In the genomic region with DNA sequence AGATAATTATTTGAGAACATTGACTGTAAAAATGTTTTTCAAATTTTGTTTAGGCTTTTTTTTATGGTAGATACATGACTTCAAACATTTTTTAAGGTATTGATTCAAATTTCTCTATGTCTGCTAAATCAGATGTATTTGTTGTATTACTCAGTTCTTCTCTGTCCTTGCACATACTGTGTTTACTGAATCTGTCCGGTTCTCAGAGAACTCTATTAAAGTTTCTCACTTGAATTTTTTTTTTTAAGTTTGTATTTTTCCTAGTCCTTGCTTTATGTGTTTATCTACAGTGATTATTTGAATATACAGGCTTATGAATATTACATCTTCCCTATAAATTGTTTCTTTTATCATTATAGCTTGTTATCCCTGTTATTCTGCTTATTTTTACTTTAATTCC, we compare ENCODE assay signal across 14 cellular contexts. TPM values are rescaled to one million over a fixed set of nuclear protein-coding genes. Genes with fewer than 3 reads are reported as not detected.
DNase-seq lines count a peak whose midpoint lies in the region; ATAC-seq and TF ChIP-seq lines count a peak whose summit lies in the region.
"Had no signal": no experiment of that assay in that cellular context is flagged by ENCODE, and none has a peak within 500 bp of the region (broad histone marks: within the 10 kb centered on the region; RNA-seq: fewer than 3 reads in every experiment).

No MANE protein-coding gene starts in this region.

- H3K79me2 ChIP-seq in OCI-LY3 (ENCODE audit: low read length) = peaks cover 100% of the 10 kb centered on the region
- peaks cover 99% of the 10 kb centered on the region for H3K79me2 ChIP-seq in MM.1S (ENCODE audit: low read length)

- H3K27me3 Mint-ChIP-seq in T-helper 2 cell treated with Interferon-gamma antibody and Interleukin-4, amounts not matched to agents 5 μg/mL and 100 μg/mL, for 36 hours (ENCODE audit: low read depth) = no peaks in the 10 kb centered on the region
- no peaks in the 10 kb centered on the region for H3K27me3 Mint-ChIP-seq in effector memory CD8-positive, alpha-beta T cell

- peaks cover 64% of the 10 kb centered on the region for H3K4me1 ChIP-seq in OCI-LY3 (ENCODE audit: low read length)
- peaks cover 68% of the 10 kb centered on the region for H3K4me1 ChIP-seq in psoas muscle
- peaks cover 15% of the 10 kb centered on the region; the same call in 1 of the 2 replicates for H3K4me1 ChIP-seq in MM.1S (ENCODE audit: low read length)

- no peaks in the 10 kb centered on the region for H3K27me3 ChIP-seq in OCI-LY3 (ENCODE audit: low read depth, low read length)
- H3K27me3 ChIP-seq in psoas muscle (ENCODE audit: insufficient read depth in 3 of 3, low read length in 2 of 3) = no peaks in the 10 kb centered on the region
- H3K27me3 ChIP-seq in MM.1S (replicated peaks; ENCODE audit: insufficient read depth, low read length) = no peaks in the 10 kb centered on the region
- H3K27me3 ChIP-seq: heart left ventricle, left lung, thyroid gland had no signal

- peaks cover 51% of the 10 kb centered on the region for H3K36me3 Mint-ChIP-seq in T-helper 2 cell treated with Interferon-gamma antibody and Interleukin-4, amounts not matched to agents 5 μg/mL and 100 μg/mL, for 36 hours (ENCODE audit: low read depth)
- H3K36me3 Mint-ChIP-seq in effector memory CD8-positive, alpha-beta T cell (ENCODE audit: insufficient read depth) = peaks cover 43% of the 10 kb centered on the region

- H2AFZ ChIP-seq in OCI-LY3 (ENCODE audit: low read depth, low read length) = no peak overlapping the region
- no peak overlapping the region for H2AFZ ChIP-seq in MM.1S (ENCODE audit: low read length)

- 40 to 59% (median 47%) methylated on average over 1 of the region's 1 CpG for WGBS in psoas muscle, 3 donors

- peaks cover 54% of the 10 kb centered on the region for H3K4me1 Mint-ChIP-seq in T-helper 2 cell treated with Interferon-gamma antibody and Interleukin-4, amounts not matched to agents 5 μg/mL and 100 μg/mL, for 36 hours (ENCODE audit: low read depth)
- peaks cover 57 to 71% of the 10 kb centered on the region in 2 donors for H3K4me1 Mint-ChIP-seq in effector memory CD8-positive, alpha-beta T cell (ENCODE audit: low read depth in 2 of 2)

- H4K20me1 ChIP-seq in OCI-LY3 (ENCODE audit: insufficient read depth, low read length) (peaks cover 91% of the 10 kb centered on the region), MM.1S (ENCODE audit: insufficient read depth, low read length) (no peaks in the 10 kb centered on the region; the same call in 1 of the 2 replicates)

- peak overlapping the region; percentile 38 for H3K4me3 Mint-ChIP-seq in T-helper 2 cell treated with Interferon-gamma antibody and Interleukin-4, amounts not matched to agents 5 μg/mL and 100 μg/mL, for 36 hours
- H3K4me3 Mint-ChIP-seq in effector memory CD8-positive, alpha-beta T cell = peak overlapping the region; percentile 6 to 35

- H3K36me3 ChIP-seq in OCI-LY3 (replicated peaks; ENCODE audit: low read depth, low read length) = peaks cover 27% of the 10 kb centered on the region
- H3K36me3 ChIP-seq in psoas muscle (ENCODE audit: insufficient read depth in 1 of 2, low read depth in 1 of 2) = peaks cover 0 to 20% of the 10 kb centered on the region in 2 donors
- H3K36me3 ChIP-seq in MM.1S (replicated peaks; ENCODE audit: insufficient read depth, low read length) = peaks cover 3% of the 10 kb centered on the region; the same call in 1 of the 2 replicates
- H3K36me3 ChIP-seq: thyroid gland had no signal

- H3K27ac Mint-ChIP-seq in T-helper 2 cell treated with Interferon-gamma antibody and Interleukin-4, amounts not matched to agents 5 μg/mL and 100 μg/mL, for 36 hours = no peak overlapping the region
- peak overlapping the region; percentile 21 to 49 for H3K27ac Mint-ChIP-seq in effector memory CD8-positive, alpha-beta T cell

- H3K4me3 ChIP-seq in OCI-LY3 (ENCODE audit: low read length) (no peak overlapping the region), psoas muscle (peak overlapping the region; percentile 5), MM.1S (ENCODE audit: low read length) (no peak overlapping the region)
- H3K4me3 ChIP-seq: heart left ventricle, left lung, thyroid gland had no signal

- no peaks in the 10 kb centered on the region for H3K9me3 ChIP-seq in OCI-LY3 (ENCODE audit: insufficient read depth, low read length)
- no peaks in the 10 kb centered on the region for H3K9me3 ChIP-seq in psoas muscle
- H3K9me3 ChIP-seq in MM.1S (replicated peaks; ENCODE audit: insufficient read depth, low read length) = no peaks in the 10 kb centered on the region
- H3K9me3 ChIP-seq: heart left ventricle, left lung, thyroid gland had no signal

- H3K4me2 ChIP-seq in OCI-LY3 (ENCODE audit: low read length) (peak overlapping the region; percentile 47; the same call in 1 of the 2 replicates), MM.1S (ENCODE audit: low read depth, low read length) (no peak overlapping the region)

- ATAC-seq in effector memory CD8-positive, alpha-beta T cell (replicated peaks) = no peak
- ATAC-seq in psoas muscle = no peak
- ATAC-seq: heart left ventricle, left lung had no signal

- H3K27ac ChIP-seq in OCI-LY3 (ENCODE audit: low read length) (no peak overlapping the region), psoas muscle (no peak overlapping the region), MM.1S (ENCODE audit: low read length) (no peak overlapping the region)
- H3K27ac ChIP-seq: left lung, thyroid gland had no signal

- no peaks in the 10 kb centered on the region for H3K9me3 Mint-ChIP-seq in T-helper 2 cell treated with Interferon-gamma antibody and Interleukin-4, amounts not matched to agents 5 μg/mL and 100 μg/mL, for 36 hours
- no peaks in the 10 kb centered on the region for H3K9me3 Mint-ChIP-seq in effector memory CD8-positive, alpha-beta T cell

- TF ChIP-seq CTCF in OCI-LY3 (IDR thresholded peaks at IDR 0.05; ENCODE audit: low read depth, low read length) = no peak
- no peak for TF ChIP-seq CTCF in psoas muscle (IDR thresholded peaks at IDR 0.05)
- no peak for TF ChIP-seq CTCF in MM.1S (IDR thresholded peaks at IDR 0.05; ENCODE audit: low read length)

- no peaks in the 10 kb centered on the region for H3K9me2 ChIP-seq in MM.1S (replicated peaks; ENCODE audit: insufficient read depth, low read length)

- no peaks in the 10 kb centered on the region for H3F3A ChIP-seq in MM.1S (ENCODE audit: insufficient read depth, low read length)

- intact Hi-C loops in psoas muscle (cut with DNase I) = no loop called here

- H3K9ac ChIP-seq in OCI-LY3 (ENCODE audit: low read length) (no peak overlapping the region), MM.1S (ENCODE audit: low read length) (no peak overlapping the region)

- DNase-seq in T-helper 2 cell treated with Interferon-gamma antibody and Interleukin-4, amounts not matched to agents 5 μg/mL and 100 μg/mL, for 36 hours (ENCODE audit: low spot score) = no peak
- DNase-seq in T-helper 2 cell = no peak
- no peak for DNase-seq in effector memory CD8-positive, alpha-beta T cell
- DNase-seq in psoas muscle = no peak
- no peak for DNase-seq in Ammon's horn (ENCODE audit: low spot score)
- DNase-seq in stimulated activated CD4-positive, alpha-beta T cell treated with anti-CD3 and anti-CD28 coated beads, Interleukin-2, amount 100 ng/mL, for 48 hours = no peak
- DNase-seq in MM.1S = no peak
- DNase-seq: activated T-cell treated with anti-CD3 and anti-CD28 coated beads, Interleukin-2, amount 50 U/mL, for 1 hour; heart left ventricle; left lung; NCI-H187 treated with DMSO at 0.1 percent for 48 hours; Right ventricle myocardium superior; thyroid gland had no signal

RNA-seq across cellular contexts. Expression of a gene that starts 5.3 kb away (rescaled TPM):
- 100 to 1,000 TPM in 3 of 4 donors, 10 to 100 TPM in 1; 86.4 to 161 (median 126) TPM for total RNA-seq in psoas muscle
- 100 to 1,000 TPM in 1 of 3 donors, 10 to 100 TPM in 2; 68.8 to 122 (median 90.0) TPM for polyA plus RNA-seq in psoas muscle

RNA-seq across cellular contexts. Expression of a gene that starts 5.6 kb away (rescaled TPM):
- 100 to 1,000 TPM; 349 to 526 (median 469) TPM for total RNA-seq in psoas muscle
- 100 to 1,000 TPM; 264 to 421 (median 283) TPM for polyA plus RNA-seq in psoas muscle

RNA-seq across cellular contexts. Expression of a gene that starts 35.1 kb away (rescaled TPM):
- 10 to 100 TPM; 17.4 to 18.4 (median 17.7) TPM for total RNA-seq in psoas muscle
- polyA plus RNA-seq in psoas muscle = 1 to 10 TPM; 5.8 to 8.4 (median 6.0) TPM
